In the genomic region with DNA sequence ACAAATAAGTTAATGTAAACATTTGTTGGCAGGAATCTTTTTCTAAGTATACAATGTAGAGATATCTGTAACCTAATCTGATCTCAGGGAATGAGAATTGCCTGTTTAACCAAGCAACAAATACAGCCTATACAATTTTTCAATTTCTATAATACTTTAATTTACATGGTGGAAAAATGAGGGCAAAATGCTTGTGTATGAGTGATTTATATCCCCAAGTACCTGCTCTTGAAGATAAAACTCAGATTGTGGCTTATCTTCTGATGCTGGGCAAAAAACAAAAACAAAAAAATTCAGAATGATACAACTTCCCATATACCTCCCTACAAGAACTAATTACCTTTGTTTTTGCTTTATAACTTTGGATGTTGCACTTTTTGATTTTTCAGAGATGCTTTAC, we compare ENCODE assay signal across 1 cellular context.
TF ChIP-seq lines count a peak whose summit lies in the region.

No MANE protein-coding gene starts in this region.

TF ChIP-seq in SK-N-SH treated with all-trans-retinoic acid at 6 μM for 48 hours, 23 proteins besides CTCF, POLR2A, EP300 and RAD21 (continued from another document):
- TF ChIP-seq, protein P1, sequence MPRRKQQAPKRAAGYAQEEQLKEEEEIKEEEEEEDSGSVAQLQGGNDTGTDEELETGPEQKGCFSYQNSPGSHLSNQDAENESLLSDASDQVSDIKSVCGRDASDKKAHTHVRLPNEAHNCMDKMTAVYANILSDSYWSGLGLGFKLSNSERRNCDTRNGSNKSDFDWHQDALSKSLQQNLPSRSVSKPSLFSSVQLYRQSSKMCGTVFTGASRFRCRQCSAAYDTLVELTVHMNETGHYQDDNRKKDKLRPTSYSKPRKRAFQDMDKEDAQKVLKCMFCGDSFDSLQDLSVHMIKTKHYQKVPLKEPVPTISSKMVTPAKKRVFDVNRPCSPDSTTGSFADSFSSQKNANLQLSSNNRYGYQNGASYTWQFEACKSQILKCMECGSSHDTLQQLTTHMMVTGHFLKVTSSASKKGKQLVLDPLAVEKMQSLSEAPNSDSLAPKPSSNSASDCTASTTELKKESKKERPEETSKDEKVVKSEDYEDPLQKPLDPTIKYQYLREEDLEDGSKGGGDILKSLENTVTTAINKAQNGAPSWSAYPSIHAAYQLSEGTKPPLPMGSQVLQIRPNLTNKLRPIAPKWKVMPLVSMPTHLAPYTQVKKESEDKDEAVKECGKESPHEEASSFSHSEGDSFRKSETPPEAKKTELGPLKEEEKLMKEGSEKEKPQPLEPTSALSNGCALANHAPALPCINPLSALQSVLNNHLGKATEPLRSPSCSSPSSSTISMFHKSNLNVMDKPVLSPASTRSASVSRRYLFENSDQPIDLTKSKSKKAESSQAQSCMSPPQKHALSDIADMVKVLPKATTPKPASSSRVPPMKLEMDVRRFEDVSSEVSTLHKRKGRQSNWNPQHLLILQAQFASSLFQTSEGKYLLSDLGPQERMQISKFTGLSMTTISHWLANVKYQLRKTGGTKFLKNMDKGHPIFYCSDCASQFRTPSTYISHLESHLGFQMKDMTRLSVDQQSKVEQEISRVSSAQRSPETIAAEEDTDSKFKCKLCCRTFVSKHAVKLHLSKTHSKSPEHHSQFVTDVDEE (CRISPR knock-in tag; IDR thresholded peaks at IDR 0.05) = no peak
- no peak for TF ChIP-seq ZNF565 (CRISPR knock-in tag; conservative IDR thresholded peaks at IDR 0.05; ENCODE audit: low read depth)
- TF ChIP-seq PPARA (CRISPR knock-in tag; IDR thresholded peaks at IDR 0.05; ENCODE audit: borderline replicate concordance) = no peak
- no peak for TF ChIP-seq ZNF70 (CRISPR knock-in tag; IDR thresholded peaks at IDR 0.05)
- TF ChIP-seq BACH2 (CRISPR knock-in tag; IDR thresholded peaks at IDR 0.05; ENCODE audit: borderline replicate concordance) = no peak
- TF ChIP-seq SNAI2 (CRISPR knock-in tag; IDR thresholded peaks at IDR 0.05) = no peak
- TF ChIP-seq TCF4 (CRISPR knock-in tag; IDR thresholded peaks at IDR 0.05; ENCODE audit: borderline replicate concordance) = no peak
- no peak for TF ChIP-seq ZC3H10 (CRISPR knock-in tag; IDR thresholded peaks at IDR 0.05)
- no peak for TF ChIP-seq ARNTL (CRISPR knock-in tag; IDR thresholded peaks at IDR 0.05; ENCODE audit: borderline replicate concordance, low read depth)
- no peak for TF ChIP-seq ZNF8 (CRISPR knock-in tag; IDR thresholded peaks at IDR 0.05)
- TF ChIP-seq ESRRG (CRISPR knock-in tag; IDR thresholded peaks at IDR 0.05) = no peak
- no peak for TF ChIP-seq ZFP30 (CRISPR knock-in tag; IDR thresholded peaks at IDR 0.05)
- no peak for TF ChIP-seq GLIS3 (CRISPR knock-in tag; IDR thresholded peaks at IDR 0.05)
- TF ChIP-seq, protein P2, sequence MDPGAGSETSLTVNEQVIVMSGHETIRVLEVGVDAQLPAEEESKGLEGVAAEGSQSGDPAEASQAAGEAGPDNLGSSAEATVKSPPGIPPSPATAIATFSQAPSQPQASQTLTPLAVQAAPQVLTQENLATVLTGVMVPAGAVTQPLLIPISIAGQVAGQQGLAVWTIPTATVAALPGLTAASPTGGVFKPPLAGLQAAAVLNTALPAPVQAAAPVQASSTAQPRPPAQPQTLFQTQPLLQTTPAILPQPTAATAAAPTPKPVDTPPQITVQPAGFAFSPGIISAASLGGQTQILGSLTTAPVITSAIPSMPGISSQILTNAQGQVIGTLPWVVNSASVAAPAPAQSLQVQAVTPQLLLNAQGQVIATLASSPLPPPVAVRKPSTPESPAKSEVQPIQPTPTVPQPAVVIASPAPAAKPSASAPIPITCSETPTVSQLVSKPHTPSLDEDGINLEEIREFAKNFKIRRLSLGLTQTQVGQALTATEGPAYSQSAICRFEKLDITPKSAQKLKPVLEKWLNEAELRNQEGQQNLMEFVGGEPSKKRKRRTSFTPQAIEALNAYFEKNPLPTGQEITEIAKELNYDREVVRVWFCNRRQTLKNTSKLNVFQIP (CRISPR knock-in tag; IDR thresholded peaks at IDR 0.05; ENCODE audit: borderline replicate concordance, low read depth) = no peak
- no peak for TF ChIP-seq RARB (CRISPR knock-in tag; IDR thresholded peaks at IDR 0.05)
